Comparison of ENCODE assay signal across 9 cellular contexts in the genomic region with DNA sequence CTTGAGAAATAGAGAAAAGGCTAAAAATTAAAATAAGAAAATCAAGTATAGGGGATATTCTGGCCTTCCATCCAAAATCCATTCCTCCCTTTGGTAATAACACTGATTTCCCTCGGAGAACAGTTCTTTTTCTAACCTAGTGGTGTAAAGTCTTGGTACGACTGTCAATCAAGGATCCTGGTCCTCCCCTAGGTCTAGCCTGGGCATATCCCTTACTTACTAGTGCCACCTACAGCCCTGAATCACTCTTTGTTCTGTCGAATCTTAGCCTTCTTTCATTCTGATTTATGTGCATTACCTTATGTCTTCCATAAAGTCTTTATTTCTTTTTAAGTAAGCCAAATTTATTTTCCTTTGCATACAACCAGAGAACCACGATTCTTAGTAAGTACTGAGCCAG.
DNase-seq lines count a peak whose midpoint lies in the region; ATAC-seq, FAIRE-seq and TF ChIP-seq lines count a peak whose summit lies in the region.
"Had no signal": no experiment of that assay in that cellular context is flagged by ENCODE, and none has a peak within 500 bp of the region (broad histone marks: within the 10 kb centered on the region; RNA-seq: fewer than 3 reads in every experiment).

No MANE protein-coding gene starts in this region.

- no peaks in the 10 kb centered on the region for H3K9me3 ChIP-seq in pancreas

- no peak overlapping the region for H3K27ac ChIP-seq in pancreas

- WGBS in pancreas, 2 donors: 19 to 29% methylated on average over 4 of the region's 4 CpGs

- no peaks in the 10 kb centered on the region for H3K4me1 ChIP-seq in pancreas

- DNase-seq in NCI-H1694 treated with DMSO at 0.1 percent for 48 hours (lab: John Stamatoyannopoulos, UW): peak; percentile 0
- DNase-seq in NCI-H1694 (lab: John Stamatoyannopoulos, UW): no peak
- peak; percentile 11 for DNase-seq in KBM-7
- peak; percentile 74 to 86 for DNase-seq in T47D (ENCODE audit: low read depth in 1 of 2, low spot score in 1 of 2)
- DNase-seq in pancreas: no peak
- no peak for DNase-seq in activated CD8-positive, alpha-beta T cell treated with anti-CD3 and anti-CD28 coated beads, Interleukin-2, amount 10 ng/mL, durations not matched to agents 7 days and 5 days
- no peak for DNase-seq in activated naive CD8-positive, alpha-beta T cell treated with anti-CD3 and anti-CD28 coated beads, Interleukin-2, amount 50 U/mL, for 24 hours
- DNase-seq: T-helper 17 cell had no signal

- H3K4me1 Mint-ChIP-seq in activated CD8-positive, alpha-beta T cell treated with anti-CD3 and anti-CD28 coated beads, Interleukin-2, amount 10 ng/mL, durations not matched to agents 7 days and 5 days (ENCODE audit: low read depth): no peaks in the 10 kb centered on the region
- no peaks in the 10 kb centered on the region for H3K4me1 Mint-ChIP-seq in activated naive CD8-positive, alpha-beta T cell treated with anti-CD3 and anti-CD28 coated beads, Interleukin-2, amount 50 U/mL, for 24 hours
- H3K4me1 Mint-ChIP-seq: T-helper 17 cell had no signal

- CTCF ChIA-PET in activated CD8-positive, alpha-beta T cell treated with anti-CD3 and anti-CD28 coated beads, Interleukin-2, amount 10 ng/mL, durations not matched to agents 7 days and 5 days (lab: Charles Lee): no interaction called here

- no peaks in the 10 kb centered on the region for H3K27me3 ChIP-seq in pancreas

- no peak overlapping the region for H3K4me3 Mint-ChIP-seq in activated CD8-positive, alpha-beta T cell treated with anti-CD3 and anti-CD28 coated beads, Interleukin-2, amount 10 ng/mL, durations not matched to agents 7 days and 5 days
- H3K4me3 Mint-ChIP-seq in activated naive CD8-positive, alpha-beta T cell treated with anti-CD3 and anti-CD28 coated beads, Interleukin-2, amount 50 U/mL, for 24 hours: no peak overlapping the region
- H3K4me3 Mint-ChIP-seq: T-helper 17 cell had no signal

- TF ChIP-seq CTCF in pancreas (IDR thresholded peaks at IDR 0.05): no peak

- no peaks in the 10 kb centered on the region for H3K36me3 ChIP-seq in pancreas

- intact Hi-C loops in pancreas (cut with DNase I): no loop called here

- in situ Hi-C loops in KBM-7 (cut with MboI; ENCODE audit: low pct_unique_long_range_greater_than_20kb, low sequenced_read_pairs): no loop called here
- in situ Hi-C loops in T47D (cut with HindIII; ENCODE audit: low pct_unique_long_range_greater_than_20kb, low sequenced_read_pairs): no loop called here

- POLR2A ChIA-PET in activated CD8-positive, alpha-beta T cell treated with anti-CD3 and anti-CD28 coated beads, Interleukin-2, amount 10 ng/mL, durations not matched to agents 7 days and 5 days (lab: Charles Lee): no interaction called here

- H3K27me3 Mint-ChIP-seq in activated CD8-positive, alpha-beta T cell treated with anti-CD3 and anti-CD28 coated beads, Interleukin-2, amount 10 ng/mL, durations not matched to agents 7 days and 5 days (ENCODE audit: low read depth): no peaks in the 10 kb centered on the region
- no peaks in the 10 kb centered on the region for H3K27me3 Mint-ChIP-seq in activated naive CD8-positive, alpha-beta T cell treated with anti-CD3 and anti-CD28 coated beads, Interleukin-2, amount 50 U/mL, for 24 hours
- H3K27me3 Mint-ChIP-seq: T-helper 17 cell had no signal

- no peaks in the 10 kb centered on the region for H3K36me3 Mint-ChIP-seq in activated CD8-positive, alpha-beta T cell treated with anti-CD3 and anti-CD28 coated beads, Interleukin-2, amount 10 ng/mL, durations not matched to agents 7 days and 5 days (ENCODE audit: low read depth)
- no peaks in the 10 kb centered on the region for H3K36me3 Mint-ChIP-seq in activated naive CD8-positive, alpha-beta T cell treated with anti-CD3 and anti-CD28 coated beads, Interleukin-2, amount 50 U/mL, for 24 hours (ENCODE audit: low read depth)

- no peaks in the 10 kb centered on the region for H3K9me3 Mint-ChIP-seq in activated CD8-positive, alpha-beta T cell treated with anti-CD3 and anti-CD28 coated beads, Interleukin-2, amount 10 ng/mL, durations not matched to agents 7 days and 5 days (ENCODE audit: insufficient read depth)
- peaks cover 10% of the 10 kb centered on the region for H3K9me3 Mint-ChIP-seq in activated naive CD8-positive, alpha-beta T cell treated with anti-CD3 and anti-CD28 coated beads, Interleukin-2, amount 50 U/mL, for 24 hours

- H3K27ac Mint-ChIP-seq in activated CD8-positive, alpha-beta T cell treated with anti-CD3 and anti-CD28 coated beads, Interleukin-2, amount 10 ng/mL, durations not matched to agents 7 days and 5 days: no peak overlapping the region
- no peak overlapping the region for H3K27ac Mint-ChIP-seq in activated naive CD8-positive, alpha-beta T cell treated with anti-CD3 and anti-CD28 coated beads, Interleukin-2, amount 50 U/mL, for 24 hours
- H3K27ac Mint-ChIP-seq: T-helper 17 cell had no signal

- no peak for FAIRE-seq in pancreas (lab: Jason Lieb, UNC)

- ATAC-seq in pancreas (peak; percentile 58 to 88 (median 84)), HG02970 (IDR thresholded peaks at IDR 0.05; ENCODE audit: low FRiP score, unreplicated experiment) (no peak)
- ATAC-seq in activated CD8-positive, alpha-beta T cell treated with anti-CD3 and anti-CD28 coated beads, Interleukin-2, amount 10 ng/mL, durations not matched to agents 7 days and 5 days: no peak
- no peak for ATAC-seq in activated naive CD8-positive, alpha-beta T cell treated with anti-CD3 and anti-CD28 coated beads, Interleukin-2, amount 50 U/mL, for 24 hours
- ATAC-seq: T-helper 17 cell had no signal

- no peak overlapping the region for H3K4me3 ChIP-seq in pancreas

Comparison
In these comparisons a context has a peak if more than half of its experiments do, and no peak if none do; other contexts are left out.
1. DNase-seq: peak in NCI-H1694 treated with DMSO at 0.1 percent for 48 hours (single experiment), KBM-7 (single experiment) and T47D (2 of 2); none in NCI-H1694 (single experiment), pancreas (0 of 6), activated CD8-positive, alpha-beta T cell treated with anti-CD3 and anti-CD28 coated beads, Interleukin-2, amount 10 ng/mL, durations not matched to agents 7 days and 5 days (single experiment) and activated naive CD8-positive, alpha-beta T cell treated with anti-CD3 and anti-CD28 coated beads, Interleukin-2, amount 50 U/mL, for 24 hours (single experiment).
2. ATAC-seq: peak in pancreas (4 of 4); none in activated CD8-positive, alpha-beta T cell treated with anti-CD3 and anti-CD28 coated beads, Interleukin-2, amount 10 ng/mL, durations not matched to agents 7 days and 5 days (single experiment), HG02970 (single experiment) and activated naive CD8-positive, alpha-beta T cell treated with anti-CD3 and anti-CD28 coated beads, Interleukin-2, amount 50 U/mL, for 24 hours (single experiment).